In genomic region chr22:24407278-24407665, GRCh38 we compare ENCODE assay signal across 10 cellular contexts. TPM values are rescaled to one million over a fixed set of nuclear protein-coding genes. Genes with fewer than 3 reads are reported as not detected.
DNase-seq lines count a peak whose midpoint lies in the region; ATAC-seq and TF ChIP-seq lines count a peak whose summit lies in the region.
"Had no signal": no experiment of that assay in that cellular context is flagged by ENCODE, and none has a peak within 500 bp of the region (broad histone marks: within the 10 kb centered on the region; RNA-seq: fewer than 3 reads in every experiment).

No MANE protein-coding gene starts in this region.

- TF ChIP-seq POLR2A in breast epithelium (IDR thresholded peaks at IDR 0.05) (no peak), adrenal gland (IDR thresholded peaks at IDR 0.05) (no peak), right lobe of liver (IDR thresholded peaks at IDR 0.05) (no peak)

- H3K27ac ChIP-seq in breast epithelium (peak overlapping the region; percentile 48 to 59), adrenal gland (peak overlapping the region in 2 of 5 donors; percentile 60 to 66), right lobe of liver (peak overlapping the region in 2 of 3 donors; percentile 5 to 17)

- peaks cover 6% of the 10 kb centered on the region for H3K4me1 Mint-ChIP-seq in MCF 10A (ENCODE audit: insufficient read depth, unreplicated experiment)

- CTCF ChIA-PET in MCF 10A (lab: Yijun Ruan, JAX): interaction anchor here (0.5 to 1.6 kb wide), 4 partner anchors 14 to 214 kb away, joined by 3 to 7 read pairs (median 4); no protein-coding TSS in a partner anchor

- POLR2A ChIA-PET in MCF 10A (lab: Yijun Ruan, JAX): no interaction called here

- no peaks in the 10 kb centered on the region for H3K27me3 ChIP-seq in breast epithelium
- H3K27me3 ChIP-seq in adrenal gland: no peaks in the 10 kb centered on the region
- no peaks in the 10 kb centered on the region for H3K27me3 ChIP-seq in right lobe of liver

- H3K4me3 ChIP-seq in breast epithelium: no peak overlapping the region
- no peak overlapping the region for H3K4me3 ChIP-seq in adrenal gland
- H3K4me3 ChIP-seq in right lobe of liver: no peak overlapping the region

- H3K27me3 Mint-ChIP-seq in MCF 10A (ENCODE audit: insufficient read depth, unreplicated experiment): no peaks in the 10 kb centered on the region

- no peak overlapping the region for H3K4me3 Mint-ChIP-seq in MCF 10A (ENCODE audit: unreplicated experiment)

- H3K36me3 ChIP-seq in breast epithelium: no peaks in the 10 kb centered on the region
- peaks cover 0 to 5% of the 10 kb centered on the region in 2 donors for H3K36me3 ChIP-seq in adrenal gland (replicated peaks in 1 of 2)
- H3K36me3 ChIP-seq in right lobe of liver: peaks cover 0 to 13% (median 3%) of the 10 kb centered on the region in 4 donors

- 52 to 89% (median 67%) methylated on average over 5 to 15 of the region's 15 CpGs for WGBS in adrenal gland, 4 donors
- no CpG with 5 or more reads among the region's 15 CpGs for WGBS in right lobe of liver (ENCODE audit: insufficient coverage, low coverage, low lambda C conversion rate, missing lambda C conversion rate)

- H3K9me3 Mint-ChIP-seq in MCF 10A (ENCODE audit: unreplicated experiment): no peaks in the 10 kb centered on the region

- peaks cover 18% of the 10 kb centered on the region for H3K36me3 Mint-ChIP-seq in MCF 10A (ENCODE audit: insufficient read depth, unreplicated experiment)

- TF ChIP-seq CTCF in breast epithelium (IDR thresholded peaks at IDR 0.05) (no peak), MCF 10A (IDR thresholded peaks at IDR 0.05; ENCODE audit: unreplicated experiment) (no peak), adrenal gland (IDR thresholded peaks at IDR 0.05) (no peak), right lobe of liver (IDR thresholded peaks at IDR 0.05) (no peak)

- BruUV-seq in MCF 10A (replicated peaks; lab: Mats Ljungman, UMichigan): no TSS peak

- no peak for DNase-seq in breast epithelium (ENCODE audit: low spot score in 2 of 2)
- no peak for DNase-seq in MCF 10A (ENCODE audit: unreplicated experiment)
- peak in 5 of 7 donors; percentile 14 to 46 (median 42) for DNase-seq in adrenal gland
- peak in 2 of 3 donors; percentile 64 to 84 for DNase-seq in right lobe of liver
- peak; percentile 15 for DNase-seq in stimulated activated naive CD8-positive, alpha-beta T cell treated with anti-CD3 and anti-CD28 coated beads, Interleukin-15, Interleukin-2, amounts not matched to agents 100 U/mL and 50 U/mL, for 24 hours
- no peak for DNase-seq in NCI-H2196 treated with DMSO at 0.1 percent for 48 hours (lab: John Stamatoyannopoulos, UW; ENCODE audit: unreplicated experiment)
- DNase-seq in DMS114 treated with DMSO at 0.1 percent for 48 hours (lab: John Stamatoyannopoulos, UW; ENCODE audit: unreplicated experiment): no peak
- no peak for DNase-seq in NCI-H2107 treated with DMSO at 0.1 percent for 48 hours (lab: John Stamatoyannopoulos, UW; ENCODE audit: unreplicated experiment)
- DNase-seq: occipital lobe, OCI-M1 had no signal

- H3K27ac Mint-ChIP-seq in MCF 10A (ENCODE audit: low read depth, unreplicated experiment): no peak overlapping the region

- peak; percentile 52 to 76 (median 68) for ATAC-seq in right lobe of liver
- no peak for ATAC-seq in stimulated activated naive CD8-positive, alpha-beta T cell treated with anti-CD3 and anti-CD28 coated beads, Interleukin-15, Interleukin-2, amounts not matched to agents 100 U/mL and 50 U/mL, for 24 hours

- H3K9me3 ChIP-seq in breast epithelium: no peaks in the 10 kb centered on the region
- H3K9me3 ChIP-seq in adrenal gland (replicated peaks in 1 of 3): no peaks in the 10 kb centered on the region
- H3K9me3 ChIP-seq in right lobe of liver: no peaks in the 10 kb centered on the region

- intact Hi-C loops in breast epithelium (cut with DNase I; ENCODE audit: low total_unique reads): no loop called here
- intact Hi-C loops in MCF 10A (cut with micrococcal nuclease): no loop called here
- intact Hi-C loops in adrenal gland (cut with DNase I): no loop called here
- intact Hi-C loops in right lobe of liver (cut with DNase I): no loop called here

- H3K4me1 ChIP-seq in breast epithelium (peaks cover 7 to 16% of the 10 kb centered on the region in 2 donors), adrenal gland (replicated peaks in 1 of 2) (peaks cover 25 to 63% of the 10 kb centered on the region in 2 donors), right lobe of liver (peaks cover 0 to 3% (median 0%) of the 10 kb centered on the region in 4 donors)

RNA-seq across cellular contexts. Expression of gene ADORA2A, which starts 20.1 kb away (rescaled TPM):
- 1 to 10 TPM; 1.8 to 4.3 (median 3.4) TPM for total RNA-seq in breast epithelium
- total RNA-seq in MCF 10A (2022): 0.96 and 1.4 TPM in 2 replicates
- total RNA-seq in adrenal gland: 10 to 100 TPM in 4 of 8 donors, 1 to 10 TPM in 4; 5.1 to 16.4 (median 8.5) TPM
- 1 to 10 TPM; 2.9 to 8.5 (median 3.9) TPM for polyA plus RNA-seq in adrenal gland
- total RNA-seq in right lobe of liver: 1 to 10 TPM; 2.0 to 7.7 (median 3.6) TPM

Comparison
In these comparisons a context has a peak if more than half of its experiments do, and no peak if none do; other contexts are left out.
1. DNase-seq: peak in adrenal gland (5 of 7), right lobe of liver (2 of 3) and stimulated activated naive CD8-positive, alpha-beta T cell treated with anti-CD3 and anti-CD28 coated beads, Interleukin-15, Interleukin-2, amounts not matched to agents 100 U/mL and 50 U/mL, for 24 hours (single experiment); none in breast epithelium (0 of 2), MCF 10A (single experiment), NCI-H2196 treated with DMSO at 0.1 percent for 48 hours (single experiment), DMS114 treated with DMSO at 0.1 percent for 48 hours (single experiment) and NCI-H2107 treated with DMSO at 0.1 percent for 48 hours (single experiment).